In genomic region chr1:68780919-68781318, GRCh38 we compare ENCODE assay signal across 28 cellular contexts.
"Had no signal": no experiment of that assay in that cellular context is flagged by ENCODE, and none has a peak within 500 bp of the region (broad histone marks: within the 10 kb centered on the region; RNA-seq: fewer than 3 reads in every experiment).

No MANE protein-coding gene starts in this region.

- H3K27ac ChIP-seq: ovary, parathyroid adenoma, psoas muscle, right lobe of liver, sigmoid colon, stomach, thoracic aorta, thyroid gland, tibial nerve, upper lobe of left lung, vagina had no signal

- H3K4me3 Mint-ChIP-seq: natural killer cell treated with Interleukin-12 subunit alpha and Interleukin-12 subunit beta and Interleukin-15 and Interleukin-18, amount 100 ng/mL, for 72 hours; nephron progenitor cell; neural crest cell; stimulated activated effector memory CD8-positive, alpha-beta T cell treated with anti-CD3 and anti-CD28 coated beads, Interleukin-12 subunit alpha, Interleukin-12 subunit beta, amount 100 ng/mL, for 72 hours; stimulated activated naive B cell treated with anti-CD40 and anti-IgM and Interleukin-4, amounts not matched to agents 10 μg/mL and 1 μg/mL and 100 μg/mL, for 72 hours; stimulated activated naive CD8-positive, alpha-beta T cell treated with anti-CD3 and anti-CD28 coated beads, Interleukin-15, Interleukin-2, amounts not matched to agents 100 ng/mL and 50 ng/mL, for 24 hours had no signal

- H3K9ac ChIP-seq: parathyroid adenoma had no signal

- H3K4me1 Mint-ChIP-seq: nephron progenitor cell; neural crest cell; stimulated activated effector memory CD8-positive, alpha-beta T cell treated with anti-CD3 and anti-CD28 coated beads, Interleukin-12 subunit alpha, Interleukin-12 subunit beta, amount 100 ng/mL, for 72 hours; stimulated activated naive B cell treated with anti-CD40 and anti-IgM and Interleukin-4, amounts not matched to agents 10 μg/mL and 1 μg/mL and 100 μg/mL, for 72 hours had no signal

- DNase-seq: nephron progenitor cell; occipital lobe; ovary; posterior cingulate gyrus; psoas muscle; right cardiac atrium; right lobe of liver; sigmoid colon; small intestine; stimulated activated CD4-positive, alpha-beta T cell treated with anti-CD3 and anti-CD28 coated beads, Interleukin-15, amount 100 ng/mL, for 24 hours; stimulated activated CD4-positive, alpha-beta T cell treated with anti-CD3 and anti-CD28 coated beads, Interleukin-2, amount 100 ng/mL, for 24 hours; stimulated activated CD4-positive, alpha-beta T cell treated with anti-CD3 and anti-CD28 coated beads, Interleukin-2, amount 100 ng/mL, for 48 hours; stimulated activated CD4-positive, alpha-beta T cell treated with anti-CD3 and anti-CD28 coated beads, Interleukin-4, amount 100 ng/mL, for 24 hours; stimulated activated naive B cell treated with anti-CD40 and anti-IgM and Interleukin-4, amounts not matched to agents 10 μg/mL and 1 μg/mL and 100 μg/mL, for 72 hours; stimulated activated naive CD4-positive, alpha-beta T cell treated with Interleukin-2 at 50 U/mL for 16 hours; stomach; thyroid gland; trophoblast cell; upper lobe of left lung had no signal

- H3K27me3 Mint-ChIP-seq: natural killer cell treated with Interleukin-12 subunit alpha and Interleukin-12 subunit beta and Interleukin-15 and Interleukin-18, amount 100 ng/mL, for 72 hours; progenitor cell of endocrine pancreas; stimulated activated naive B cell treated with anti-CD40 and anti-IgM and Interleukin-4, amounts not matched to agents 10 μg/mL and 1 μg/mL and 100 μg/mL, for 72 hours; stimulated activated naive CD8-positive, alpha-beta T cell treated with anti-CD3 and anti-CD28 coated beads, Interleukin-15, Interleukin-2, amounts not matched to agents 100 ng/mL and 50 ng/mL, for 24 hours had no signal

- H3K36me3 Mint-ChIP-seq: stimulated activated effector memory CD8-positive, alpha-beta T cell treated with anti-CD3 and anti-CD28 coated beads, Interleukin-12 subunit alpha, Interleukin-12 subunit beta, amount 100 ng/mL, for 72 hours had no signal

- H3K9me3 ChIP-seq: psoas muscle, right lobe of liver, thyroid gland had no signal

- H3K79me2 ChIP-seq: parathyroid adenoma had no signal

- H2AFZ ChIP-seq: parathyroid adenoma had no signal

- H3K4me1 ChIP-seq: parathyroid adenoma, psoas muscle, right lobe of liver, stomach, thyroid gland, tibial nerve, upper lobe of left lung had no signal

- H3K36me3 ChIP-seq: ovary, right lobe of liver, sigmoid colon, stomach, thoracic aorta, thyroid gland, tibial nerve, upper lobe of left lung, vagina had no signal

- ATAC-seq: psoas muscle; right cardiac atrium; right lobe of liver; stimulated activated effector memory CD8-positive, alpha-beta T cell treated with anti-CD3 and anti-CD28 coated beads, Interleukin-12 subunit alpha, Interleukin-12 subunit beta, amount 100 ng/mL, for 72 hours; stimulated activated naive B cell treated with anti-CD40 and anti-IgM and Interleukin-4, amounts not matched to agents 10 μg/mL and 1 μg/mL and 100 μg/mL, for 72 hours had no signal

- H3K27ac Mint-ChIP-seq: natural killer cell treated with Interleukin-12 subunit alpha and Interleukin-12 subunit beta and Interleukin-15 and Interleukin-18, amount 100 ng/mL, for 72 hours; nephron progenitor cell; progenitor cell of endocrine pancreas; stimulated activated effector memory CD8-positive, alpha-beta T cell treated with anti-CD3 and anti-CD28 coated beads, Interleukin-12 subunit alpha, Interleukin-12 subunit beta, amount 100 ng/mL, for 72 hours; stimulated activated naive B cell treated with anti-CD40 and anti-IgM and Interleukin-4, amounts not matched to agents 10 μg/mL and 1 μg/mL and 100 μg/mL, for 72 hours; stimulated activated naive CD8-positive, alpha-beta T cell treated with anti-CD3 and anti-CD28 coated beads, Interleukin-15, Interleukin-2, amounts not matched to agents 100 ng/mL and 50 ng/mL, for 24 hours had no signal

- H3K27me3 ChIP-seq: ovary, right lobe of liver, sigmoid colon, stomach, thyroid gland, tibial nerve, upper lobe of left lung, vagina had no signal

- H3K4me3 ChIP-seq: ovary, psoas muscle, right lobe of liver, sigmoid colon, stomach, thoracic aorta, thyroid gland, tibial nerve, upper lobe of left lung, vagina had no signal
